In genomic region chr5:38633505-38633904, GRCh38 we compare ENCODE assay signal across 25 cellular contexts.
"Had no signal": no experiment of that assay in that cellular context is flagged by ENCODE, and none has a peak within 500 bp of the region (broad histone marks: within the 10 kb centered on the region; RNA-seq: fewer than 3 reads in every experiment).

No MANE protein-coding gene starts in this region.

- FAIRE-seq: urothelium cell line had no signal

- ATAC-seq: stimulated activated memory B cell treated with anti-CD40 and anti-IgM and Interleukin-4, amounts not matched to agents 10 μg/mL and 1 μg/mL and 100 μg/mL, for 72 hours; stimulated activated naive B cell treated with anti-CD40 and anti-IgM and Interleukin-4, amounts not matched to agents 10 μg/mL and 1 μg/mL and 100 μg/mL, for 72 hours; stimulated activated naive CD8-positive, alpha-beta T cell treated with anti-CD3 and anti-CD28 coated beads, Interleukin-15, amount 100 ng/mL, for 72 hours; stimulated activated naive CD8-positive, alpha-beta T cell treated with anti-CD3 and anti-CD28 coated beads, Interleukin-15, Interleukin-2, amounts not matched to agents 100 U/mL and 50 U/mL, for 24 hours; upper lobe of right lung had no signal

- H3K4me3 ChIP-seq: stomach, suprapubic skin, testis, thoracic aorta, thyroid gland, tibial artery, tibial nerve, transverse colon, upper lobe of left lung, upper lobe of right lung, uterus, vagina had no signal

- DNase-seq: stimulated activated CD4-positive, alpha-beta T cell treated with anti-CD3 and anti-CD28 coated beads, Interleukin-2, amount 100 ng/mL, for 48 hours; stimulated activated CD4-positive, alpha-beta T cell treated with anti-CD3 and anti-CD28 coated beads, Interleukin-4, amount 100 ng/mL, for 1 hour; stimulated activated CD4-positive, alpha-beta T cell treated with anti-CD3 and anti-CD28 coated beads, Interleukin-4, amount 100 ng/mL, for 24 hours; stimulated activated CD4-positive, alpha-beta T cell treated with anti-CD3 and anti-CD28 coated beads, Interleukin-4, amount 100 ng/mL, for 4 hours; stimulated activated CD8-positive, alpha-beta memory T cell treated with anti-CD3 and anti-CD28 coated beads, Interleukin-4, amount 100 ng/mL, for 48 hours; stimulated activated naive B cell treated with anti-CD40 and anti-IgM and Interleukin-4, amounts not matched to agents 10 μg/mL and 1 μg/mL and 100 μg/mL, for 72 hours; stimulated activated naive CD4-positive, alpha-beta T cell; stimulated activated naive CD4-positive, alpha-beta T cell treated with Interleukin-2 at 50 U/mL for 16 hours; stimulated activated naive CD8-positive, alpha-beta T cell treated with anti-CD3 and anti-CD28 coated beads, Interleukin-15, amount 100 ng/mL, for 72 hours; stimulated activated naive CD8-positive, alpha-beta T cell treated with anti-CD3 and anti-CD28 coated beads, Interleukin-15, Interleukin-2, amounts not matched to agents 100 U/mL and 50 U/mL, for 24 hours; stomach; substantia nigra; testis; thyroid gland; tibial artery; transverse colon; upper lobe of left lung; upper lobe of right lung; uterus had no signal

- H3K9me3 ChIP-seq: suprapubic skin, testis, thoracic aorta, thyroid gland, upper lobe of right lung, uterus, vagina had no signal

- H3K27me3 ChIP-seq: stomach, testis, thyroid gland, tibial artery, tibial nerve, transverse colon, upper lobe of left lung, upper lobe of right lung, uterus, vagina had no signal

- H3K36me3 ChIP-seq: stomach, suprapubic skin, thoracic aorta, thyroid gland, tibial artery, tibial nerve, transverse colon, upper lobe of left lung, upper lobe of right lung, uterus, vagina had no signal

- H3K4me1 ChIP-seq: suprapubic skin, testis, tibial artery, tibial nerve, transverse colon, upper lobe of right lung, uterus, vagina had no signal

- H3K27ac ChIP-seq: suprapubic skin, testis, thoracic aorta, thyroid gland, tibial artery, tibial nerve, transverse colon, upper lobe of left lung, upper lobe of right lung, uterus, vagina had no signal
